ENCODE assay signal across 8 cellular contexts in genomic region chr18:21242141-21243040, GRCh38. TPM values are rescaled to one million over a fixed set of nuclear protein-coding genes. Genes with fewer than 3 reads are reported as not detected.
A peak's percentile ranks its signal among the peaks of the same experiment; 100 is the strongest.
DNase-seq lines count a peak whose midpoint lies in the region; ATAC-seq and TF ChIP-seq lines count a peak whose summit lies in the region.

TSS of gene GREB1L (plus strand) at chr18:21242232. CDS start at chr18:21383519, 141,287 bp downstream.

- TF ChIP-seq CTCF in endodermal cell (conservative IDR thresholded peaks at IDR 0.05) (peak; percentile 70), OCI-LY7 (conservative IDR thresholded peaks at IDR 0.05; ENCODE audit: low read length) (no peak)

- WGBS in endodermal cell (ENCODE audit: insufficient coverage in 1 of 2, insufficient read length in 1 of 2), 2 experiments = 0 to 1% methylated on average over 7 to 115 of the region's 115 CpGs
- WGBS in mesenchymal stem cell = under 1% methylated on average over 74 of the region's 115 CpGs

- BruUV-seq in OCI-LY7 (replicated peaks; lab: Mats Ljungman, UMichigan) = no TSS peak

- peaks cover 95% of the 10 kb centered on the region for H3K27me3 Mint-ChIP-seq in endodermal cell (ENCODE audit: insufficient read depth)

- H4K91ac ChIP-seq in mesenchymal stem cell (ENCODE audit: low read length) = no peak within 1 kb of the TSS

- H3K18ac ChIP-seq in mesenchymal stem cell (ENCODE audit: low read depth in 1 of 2, low read length in 2 of 2) = peak within 1 kb of the TSS in 1 of 2 experiments; percentile 64

- H3K27ac ChIP-seq in endodermal cell (ENCODE audit: low read depth, low read length) (peak within 1 kb of the TSS; percentile 84), mesenchymal stem cell (ENCODE audit: low read length, poor library complexity, severe bottlenecking) (no peak within 1 kb of the TSS), subcutaneous abdominal adipose tissue (ENCODE audit: low read depth, low read length) (peak within 1 kb of the TSS; percentile 23), SJCRH30 (no peak within 1 kb of the TSS), OCI-LY7 (ENCODE audit: low read depth, low read length, poor library complexity, severe bottlenecking) (no peak within 1 kb of the TSS)

- H3K27ac Mint-ChIP-seq in endodermal cell = no peak within 1 kb of the TSS

- POLR2A ChIA-PET in OCI-LY7 (lab: Charles Lee) = interaction anchor here (1.1 kb wide), 1 partner anchor 16 kb away, joined by 3 read pairs; no protein-coding TSS in a partner anchor

- CTCF ChIA-PET in OCI-LY7 (lab: Charles Lee; ENCODE audit: unreplicated experiment) = no interaction called here

- peak within 1 kb of the TSS; percentile 57 for H3K4me3 Mint-ChIP-seq in endodermal cell

- no peaks in the 10 kb centered on the region for H3K79me1 ChIP-seq in mesenchymal stem cell (replicated peaks; ENCODE audit: low read length, poor library complexity, severe bottlenecking)

- peak within 1 kb of the TSS; percentile 88 for H2AFZ ChIP-seq in mesenchymal stem cell (ENCODE audit: low read depth, low read length)
- no peak within 1 kb of the TSS for H2AFZ ChIP-seq in OCI-LY7 (ENCODE audit: low read length)

- peak within 1 kb of the TSS in 1 of 2 experiments; percentile 96 for H3K23ac ChIP-seq in mesenchymal stem cell (ENCODE audit: low read length in 2 of 2)

- H3K9me3 Mint-ChIP-seq in endodermal cell = no peaks in the 10 kb centered on the region

- intact Hi-C loops in OCI-LY7 (cut with micrococcal nuclease; ENCODE audit: unreplicated experiment) = no loop called here

- H3K4ac ChIP-seq in mesenchymal stem cell (ENCODE audit: low read depth in 1 of 2, low read length in 2 of 2) = no peak within 1 kb of the TSS

- H4K8ac ChIP-seq in mesenchymal stem cell (ENCODE audit: low read length) = no peak within 1 kb of the TSS

- H2BK15ac ChIP-seq in mesenchymal stem cell (ENCODE audit: low read depth, poor library complexity, severe bottlenecking) = no peak within 1 kb of the TSS

- no peak within 1 kb of the TSS for H2BK120ac ChIP-seq in mesenchymal stem cell (ENCODE audit: low read depth, low read length)

- peak within 1 kb of the TSS in 1 of 2 experiments; percentile 71 for H2BK12ac ChIP-seq in mesenchymal stem cell (ENCODE audit: low read length in 2 of 2)

- H2AK5ac ChIP-seq in mesenchymal stem cell (ENCODE audit: low read length, severe bottlenecking) = no peak within 1 kb of the TSS

- peaks cover 13% of the 10 kb centered on the region for H3K4me1 Mint-ChIP-seq in endodermal cell

- ATAC-seq in HG02759 (IDR thresholded peaks at IDR 0.05; ENCODE audit: unreplicated experiment) = peak; percentile 72

- H3K4me1 ChIP-seq in endodermal cell (ENCODE audit: control insufficient read depth, insufficient read depth, low read length) (no peaks in the 10 kb centered on the region), mesenchymal stem cell (ENCODE audit: control insufficient read depth, insufficient read depth, low read depth, low read length) (peaks cover 20% of the 10 kb centered on the region), subcutaneous abdominal adipose tissue (ENCODE audit: control insufficient read depth in 5 of 5, insufficient read depth in 5 of 5, low read length in 5 of 5) (peaks cover 0 to 24% (median 21%) of the 10 kb centered on the region in 5 donors), SJCRH30 (no peaks in the 10 kb centered on the region), OCI-LY7 (ENCODE audit: insufficient read depth, low read length, poor library complexity, severe bottlenecking) (no peaks in the 10 kb centered on the region)

- H3K4me3 ChIP-seq in endodermal cell (ENCODE audit: low read length) (peak within 1 kb of the TSS; percentile 81), mesenchymal stem cell (ENCODE audit: insufficient read depth in 1 of 2, low read depth in 1 of 2, low read length in 2 of 2) (peak within 1 kb of the TSS; percentile 77 to 80), subcutaneous abdominal adipose tissue (ENCODE audit: low read depth in 1 of 5, low read length in 5 of 5) (peak within 1 kb of the TSS; percentile 66 to 88 (median 77)), SJCRH30 (no peak within 1 kb of the TSS), OCI-LY7 (ENCODE audit: low read depth, low read length, poor library complexity, severe bottlenecking) (no peak within 1 kb of the TSS)

- no peaks in the 10 kb centered on the region for H3K36me3 Mint-ChIP-seq in endodermal cell (ENCODE audit: low read depth)

- H3K27me3 ChIP-seq in endodermal cell (ENCODE audit: control insufficient read depth, insufficient read depth, low read length, poor library complexity, severe bottlenecking) = peaks cover 97% of the 10 kb centered on the region
- H3K27me3 ChIP-seq in mesenchymal stem cell (ENCODE audit: control insufficient read depth in 1 of 2, insufficient read depth in 1 of 2, low read length in 2 of 2) = peaks cover 0 to 19% of the 10 kb centered on the region in 2 experiments
- peaks cover 0 to 12% (median 6%) of the 10 kb centered on the region in 5 donors for H3K27me3 ChIP-seq in subcutaneous abdominal adipose tissue (ENCODE audit: control insufficient read depth in 5 of 5, insufficient read depth in 4 of 5, low read length in 5 of 5)
- no peaks in the 10 kb centered on the region for H3K27me3 ChIP-seq in SJCRH30

- H3K14ac ChIP-seq in mesenchymal stem cell (ENCODE audit: low read length in 2 of 2) = no peak within 1 kb of the TSS

- H4K20me1 ChIP-seq in OCI-LY7 (ENCODE audit: insufficient read depth, low read length) = no peaks in the 10 kb centered on the region

- peak; percentile 10 for DNase-seq in DMS114 treated with DMSO at 0.1 percent for 48 hours (lab: John Stamatoyannopoulos, UW; ENCODE audit: unreplicated experiment)
- peak; percentile 38 for DNase-seq in RPMI8226
- DNase-seq in endodermal cell = peak; percentile 89
- DNase-seq in mesenchymal stem cell = peak; percentile 50
- no peak for DNase-seq in SJCRH30
- no peak for DNase-seq in OCI-LY7 (ENCODE audit: low spot score)

- H3K36me3 ChIP-seq in endodermal cell (ENCODE audit: control insufficient read depth, insufficient read depth, low read length) = no peaks in the 10 kb centered on the region
- H3K36me3 ChIP-seq in mesenchymal stem cell (ENCODE audit: control insufficient read depth in 1 of 2, insufficient read depth in 2 of 2, low read depth in 1 of 2, low read length in 2 of 2) = no peaks in the 10 kb centered on the region
- no peaks in the 10 kb centered on the region for H3K36me3 ChIP-seq in subcutaneous abdominal adipose tissue (ENCODE audit: control insufficient read depth in 5 of 5, insufficient read depth in 5 of 5, low read length in 5 of 5)
- no peaks in the 10 kb centered on the region for H3K36me3 ChIP-seq in SJCRH30
- no peaks in the 10 kb centered on the region for H3K36me3 ChIP-seq in OCI-LY7 (ENCODE audit: insufficient read depth, low read length)

- H3K4me2 ChIP-seq in mesenchymal stem cell (ENCODE audit: low read length, poor library complexity, severe bottlenecking) (peak within 1 kb of the TSS; percentile 100), OCI-LY7 (ENCODE audit: low read length) (no peak within 1 kb of the TSS)

- no peaks in the 10 kb centered on the region for H3K79me2 ChIP-seq in OCI-LY7 (ENCODE audit: insufficient read depth, low read depth, low read length)

- H3K9me2 ChIP-seq in OCI-LY7 (ENCODE audit: insufficient read depth, low read length) = no peaks in the 10 kb centered on the region

- no peak within 1 kb of the TSS for H2BK5ac ChIP-seq in mesenchymal stem cell (ENCODE audit: low read depth, low read length, poor library complexity, severe bottlenecking)

- H3K9ac ChIP-seq in endodermal cell (ENCODE audit: extremely low read depth, low read length, poor library complexity, severe bottlenecking) = no peak within 1 kb of the TSS
- H3K9ac ChIP-seq in mesenchymal stem cell (ENCODE audit: low read length) = peak within 1 kb of the TSS; percentile 37
- peak within 1 kb of the TSS in 2 of 5 donors; percentile 40 to 64 for H3K9ac ChIP-seq in subcutaneous abdominal adipose tissue (ENCODE audit: low read length in 5 of 5)

- H3K9me3 ChIP-seq in endodermal cell (ENCODE audit: control insufficient read depth, low read length) (no peaks in the 10 kb centered on the region), mesenchymal stem cell (ENCODE audit: control insufficient read depth, low read length) (no peaks in the 10 kb centered on the region), subcutaneous abdominal adipose tissue (ENCODE audit: control insufficient read depth in 5 of 5, low read length in 5 of 5) (no peaks in the 10 kb centered on the region), SJCRH30 (replicated peaks) (no peaks in the 10 kb centered on the region), OCI-LY7 (ENCODE audit: low read length) (no peaks in the 10 kb centered on the region)

RNA-seq across cellular contexts. Expression of gene GREB1L, which starts in this region (rescaled TPM):
- total RNA-seq in endodermal cell (1 to 10 TPM; 3.1 to 3.9 TPM), OCI-LY7 (2022) (not detected in 2 replicates)
- polyA plus RNA-seq in endodermal cell (2013, experiment 1 of 2) = 50.9 TPM
- polyA plus RNA-seq in endodermal cell (2013, experiment 2 of 2) = 54.0 TPM
- polyA plus RNA-seq in mesenchymal stem cell (2013, experiment 1 of 2) = 0.26 TPM
- 0.16 TPM for polyA plus RNA-seq in mesenchymal stem cell (2013, experiment 2 of 2)
- not detected in 2 replicates for total RNA-seq in SJCRH30 (2014; rRNA removed; shearing (Covaris generic))
- total RNA-seq in OCI-LY7 (2014; rRNA removed; shearing (Covaris generic)) = not detected in 2 replicates

Comparison
In these comparisons a context has a peak if more than half of its experiments do, and no peak if none do; other contexts are left out.
1. DNase-seq: peak in DMS114 treated with DMSO at 0.1 percent for 48 hours (single experiment), RPMI8226 (single experiment), endodermal cell (single experiment) and mesenchymal stem cell (single experiment); none in SJCRH30 (0 of 2) and OCI-LY7 (single experiment).
2. H3K27ac ChIP-seq: peak in endodermal cell (single experiment) and subcutaneous abdominal adipose tissue (single experiment); none in mesenchymal stem cell (single experiment), SJCRH30 (single experiment) and OCI-LY7 (single experiment).
3. H3K4me3 ChIP-seq: peak in endodermal cell (single experiment), mesenchymal stem cell (2 of 2) and subcutaneous abdominal adipose tissue (5 of 5); none in SJCRH30 (single experiment) and OCI-LY7 (single experiment).